Comparison of ENCODE assay signal across 13 cellular contexts in genomic region chr9:90881648-90882047, GRCh38.
A peak's percentile ranks its signal among the peaks of the same experiment; 100 is the strongest.
DNase-seq lines count a peak whose midpoint lies in the region; ATAC-seq, FAIRE-seq and TF ChIP-seq lines count a peak whose summit lies in the region.
"Had no signal": no experiment of that assay in that cellular context is flagged by ENCODE, and none has a peak within 500 bp of the region (broad histone marks: within the 10 kb centered on the region; RNA-seq: fewer than 3 reads in every experiment).

No MANE protein-coding gene starts in this region.

- ATAC-seq in GM19463 (IDR thresholded peaks at IDR 0.05; ENCODE audit: unreplicated experiment): peak; percentile 59
- peak; percentile 55 for ATAC-seq in HG03025 (IDR thresholded peaks at IDR 0.05; ENCODE audit: low FRiP score, unreplicated experiment)
- ATAC-seq in omental fat pad (ENCODE audit: low FRiP score): no peak
- ATAC-seq: naive thymus-derived CD4-positive, alpha-beta T cell had no signal

- no peaks in the 10 kb centered on the region for H3K79me2 ChIP-seq in SU-DHL-6 (ENCODE audit: insufficient read depth, low read length)

- H3K27me3 ChIP-seq in SU-DHL-6 (ENCODE audit: low read length) (no peaks in the 10 kb centered on the region), ascending aorta (no peaks in the 10 kb centered on the region)

- no peak overlapping the region for H3K4me2 ChIP-seq in SU-DHL-6 (ENCODE audit: low read depth, low read length, poor library complexity, severe bottlenecking)

- H3K9me2 ChIP-seq in SU-DHL-6 (replicated peaks; ENCODE audit: insufficient read depth, low read length): no peaks in the 10 kb centered on the region

- no peak overlapping the region for H2AFZ ChIP-seq in SU-DHL-6 (ENCODE audit: low read depth, low read length, severe bottlenecking)

- H4K20me1 ChIP-seq in SU-DHL-6 (ENCODE audit: low read depth, low read length): no peaks in the 10 kb centered on the region

- peaks cover 22% of the 10 kb centered on the region for H3K36me3 ChIP-seq in SU-DHL-6 (ENCODE audit: low read length)
- H3K36me3 ChIP-seq in ascending aorta: no peaks in the 10 kb centered on the region

- no peak for DNase-seq in GM12892 (ENCODE audit: insufficient read length)
- no peak for DNase-seq in omental fat pad (ENCODE audit: low spot score)
- no peak for DNase-seq in activated T-helper 2 cell treated with anti-CD3 and anti-CD28 coated beads, Interferon-gamma antibody, Interleukin-2, Interleukin-4, amounts not matched to agents 10 μg/mL and 5 μg/mL and 100 μg/mL, durations not matched to agents 14 hours and 24 hours and 36 hours (ENCODE audit: low spot score)
- DNase-seq in LoVo (ENCODE audit: low spot score): no peak
- no peak for DNase-seq in ascending aorta (ENCODE audit: low spot score in 2 of 2)
- DNase-seq: AML-193; effector memory CD4-positive, alpha-beta T cell; naive thymus-derived CD4-positive, alpha-beta T cell had no signal

- no peaks in the 10 kb centered on the region for H3K4me1 Mint-ChIP-seq in activated T-helper 2 cell treated with anti-CD3 and anti-CD28 coated beads, Interferon-gamma antibody, Interleukin-2, Interleukin-4, amounts not matched to agents 10 μg/mL and 5 μg/mL and 100 μg/mL, durations not matched to agents 14 hours and 24 hours and 36 hours (ENCODE audit: low read depth)
- H3K4me1 Mint-ChIP-seq: naive thymus-derived CD4-positive, alpha-beta T cell had no signal

- H3K9me3 Mint-ChIP-seq in activated T-helper 2 cell treated with anti-CD3 and anti-CD28 coated beads, Interferon-gamma antibody, Interleukin-2, Interleukin-4, amounts not matched to agents 10 μg/mL and 5 μg/mL and 100 μg/mL, durations not matched to agents 14 hours and 24 hours and 36 hours: no peaks in the 10 kb centered on the region
- H3K9me3 Mint-ChIP-seq: T-helper 2 cell treated with Interferon-gamma antibody and Interleukin-4, amounts not matched to agents 5 μg/mL and 100 μg/mL, for 36 hours had no signal

- peaks cover 8% of the 10 kb centered on the region for H3K27me3 Mint-ChIP-seq in activated T-helper 2 cell treated with anti-CD3 and anti-CD28 coated beads, Interferon-gamma antibody, Interleukin-2, Interleukin-4, amounts not matched to agents 10 μg/mL and 5 μg/mL and 100 μg/mL, durations not matched to agents 14 hours and 24 hours and 36 hours (ENCODE audit: low read depth)
- H3K27me3 Mint-ChIP-seq: stimulated activated naive CD8-positive, alpha-beta T cell treated with anti-CD3 and anti-CD28 coated beads, Interleukin-15, Interleukin-2, amounts not matched to agents 100 ng/mL and 50 ng/mL, for 24 hours had no signal

- peak overlapping the region; percentile 47 for H3K27ac ChIP-seq in SU-DHL-6 (ENCODE audit: low read depth, low read length)
- no peak overlapping the region for H3K27ac ChIP-seq in ascending aorta

- H3K9me3 ChIP-seq in SU-DHL-6 (ENCODE audit: insufficient read depth, low read length): no peaks in the 10 kb centered on the region
- peaks cover 0 to 9% of the 10 kb centered on the region in 2 donors for H3K9me3 ChIP-seq in ascending aorta

- no peak for TF ChIP-seq CTCF in SU-DHL-6 (IDR thresholded peaks at IDR 0.05; ENCODE audit: insufficient read depth, low read length, poor library complexity, severe bottlenecking)
- TF ChIP-seq CTCF in omental fat pad (IDR thresholded peaks at IDR 0.05): no peak
- no peak for TF ChIP-seq CTCF in ascending aorta (IDR thresholded peaks at IDR 0.05)

- H3K36me3 Mint-ChIP-seq in activated T-helper 2 cell treated with anti-CD3 and anti-CD28 coated beads, Interferon-gamma antibody, Interleukin-2, Interleukin-4, amounts not matched to agents 10 μg/mL and 5 μg/mL and 100 μg/mL, durations not matched to agents 14 hours and 24 hours and 36 hours (ENCODE audit: low read depth): no peaks in the 10 kb centered on the region

- no peak overlapping the region for H3K27ac Mint-ChIP-seq in activated T-helper 2 cell treated with anti-CD3 and anti-CD28 coated beads, Interferon-gamma antibody, Interleukin-2, Interleukin-4, amounts not matched to agents 10 μg/mL and 5 μg/mL and 100 μg/mL, durations not matched to agents 14 hours and 24 hours and 36 hours
- H3K27ac Mint-ChIP-seq: naive thymus-derived CD4-positive, alpha-beta T cell; T-helper 2 cell treated with Interferon-gamma antibody and Interleukin-4, amounts not matched to agents 5 μg/mL and 100 μg/mL, for 36 hours had no signal

- no peak for TF ChIP-seq POLR2A in GM12892 (IDR thresholded peaks at IDR 0.05; ENCODE audit: low read depth, low read length)

- intact Hi-C loops in activated T-helper 2 cell treated with anti-CD3 and anti-CD28 coated beads, Interferon-gamma antibody, Interleukin-2, Interleukin-4, amounts not matched to agents 10 μg/mL and 5 μg/mL and 100 μg/mL, durations not matched to agents 14 hours and 24 hours and 36 hours (cut with micrococcal nuclease): no loop called here
- intact Hi-C loops in ascending aorta (cut with DNase I): no loop called here

- peaks cover 17% of the 10 kb centered on the region for H3F3A ChIP-seq in SU-DHL-6 (ENCODE audit: insufficient read depth)

- peak; percentile 74 for FAIRE-seq in GM12892 (lab: Jason Lieb, UNC)

- H3K9ac ChIP-seq in SU-DHL-6 (ENCODE audit: low read length): no peak overlapping the region

- H3K4me3 ChIP-seq in SU-DHL-6 (ENCODE audit: insufficient read depth, low read length, poor library complexity, severe bottlenecking): no peak overlapping the region
- H3K4me3 ChIP-seq in ascending aorta: no peak overlapping the region

- H3K4me3 Mint-ChIP-seq in activated T-helper 2 cell treated with anti-CD3 and anti-CD28 coated beads, Interferon-gamma antibody, Interleukin-2, Interleukin-4, amounts not matched to agents 10 μg/mL and 5 μg/mL and 100 μg/mL, durations not matched to agents 14 hours and 24 hours and 36 hours (ENCODE audit: low read depth): no peak overlapping the region
- H3K4me3 Mint-ChIP-seq: naive thymus-derived CD4-positive, alpha-beta T cell; stimulated activated naive CD8-positive, alpha-beta T cell treated with anti-CD3 and anti-CD28 coated beads, Interleukin-15, Interleukin-2, amounts not matched to agents 100 ng/mL and 50 ng/mL, for 24 hours; T-helper 2 cell treated with Interferon-gamma antibody and Interleukin-4, amounts not matched to agents 5 μg/mL and 100 μg/mL, for 36 hours had no signal

- no peaks in the 10 kb centered on the region for H3K4me1 ChIP-seq in ascending aorta
